ENCODE assay signal across 17 cellular contexts in the genomic region with DNA sequence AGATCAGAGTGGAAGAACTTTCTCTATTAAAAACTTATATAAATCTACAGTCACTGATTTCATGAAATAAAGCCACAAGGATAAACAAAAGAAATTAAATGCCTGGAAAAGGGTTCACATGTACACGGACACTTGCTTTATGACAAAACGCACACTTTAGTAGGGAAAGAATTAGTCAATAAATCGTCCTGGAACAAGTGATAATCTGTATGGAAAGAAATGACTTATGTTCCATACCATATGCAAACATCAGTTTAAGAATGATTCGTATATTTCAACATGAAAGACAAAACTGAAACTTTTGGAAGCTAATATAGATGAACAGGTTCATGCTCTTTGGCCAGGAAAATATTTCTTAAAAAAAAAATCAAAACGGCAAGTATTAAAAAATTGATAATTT. TPM values are rescaled to one million over a fixed set of nuclear protein-coding genes. Genes with fewer than 3 reads are reported as not detected.
A peak's percentile ranks its signal among the peaks of the same experiment; 100 is the strongest.
DNase-seq lines count a peak whose midpoint lies in the region; ATAC-seq and TF ChIP-seq lines count a peak whose summit lies in the region.
"Had no signal": no experiment of that assay in that cellular context is flagged by ENCODE, and none has a peak within 500 bp of the region (broad histone marks: within the 10 kb centered on the region; RNA-seq: fewer than 3 reads in every experiment).

No MANE protein-coding gene starts in this region.

- H3K4me3 ChIP-seq in mammary epithelial cell (replicated peaks in 1 of 3; ENCODE audit: insufficient read depth in 1 of 3, low read depth in 2 of 3, low read length in 3 of 3), result no peak overlapping the region
- H3K4me3 ChIP-seq in smooth muscle cell, result no peak overlapping the region
- H3K4me3 ChIP-seq: breast epithelium, prostate gland had no signal

- no peak for DNase-seq in MCF 10A (ENCODE audit: unreplicated experiment)
- DNase-seq in mammary epithelial cell, result no peak
- DNase-seq in activated B cell treated with CpG ODN at 0.5 μM for 24 hours, result no peak
- DNase-seq in epithelial cell of prostate (ENCODE audit: low read depth, low spot score), result no peak
- DNase-seq in smooth muscle cell (lab: John Stamatoyannopoulos, UW; ENCODE audit: unreplicated experiment), result no peak
- DNase-seq in NCI-H1694 (lab: John Stamatoyannopoulos, UW), result no peak
- no peak for DNase-seq in AG20443 (ENCODE audit: low spot score)
- DNase-seq: immature natural killer cell, MM.1S, NCI-H1436, NCI-H524 treated with DMSO at 0.1 percent for 48 hours had no signal

- peaks cover 16% of the 10 kb centered on the region for H3K4me1 ChIP-seq in mammary epithelial cell (ENCODE audit: insufficient read depth, low read length)
- no peaks in the 10 kb centered on the region for H3K4me1 ChIP-seq in smooth muscle cell (ENCODE audit: low read depth)
- H3K4me1 ChIP-seq: breast epithelium, prostate gland had no signal

- H3K27ac ChIP-seq in mammary epithelial cell (ENCODE audit: insufficient read depth, low read depth, low read length), result no peak overlapping the region
- H3K27ac ChIP-seq in epithelial cell of prostate, result peak overlapping the region; percentile 40
- peak overlapping the region; percentile 56 for H3K27ac ChIP-seq in smooth muscle cell (ENCODE audit: low read depth)
- H3K27ac ChIP-seq: breast epithelium, prostate gland had no signal

- in situ Hi-C loops in mammary epithelial cell (cut with MboI; ENCODE audit: low sequenced_read_pairs in 2 of 2), result no loop called here

- no peaks in the 10 kb centered on the region for H3F3A ChIP-seq in smooth muscle cell (ENCODE audit: low read depth)

- no peaks in the 10 kb centered on the region for H3K9me3 ChIP-seq in mammary epithelial cell (replicated peaks; ENCODE audit: insufficient read depth, low read length)
- H3K9me3 ChIP-seq in smooth muscle cell (replicated peaks; ENCODE audit: low read depth), result no peaks in the 10 kb centered on the region
- H3K9me3 ChIP-seq: breast epithelium, prostate gland had no signal

- dilution Hi-C loops in mammary epithelial cell (cut with HindIII; ENCODE audit: low sequenced_read_pairs), result no loop called here

- intact Hi-C loops in MCF 10A (cut with micrococcal nuclease), result loop anchor here (5.0 kb wide), 1 partner anchor 46 kb away; no protein-coding TSS in a partner anchor
- intact Hi-C loops in mammary epithelial cell (cut with micrococcal nuclease), result no loop called here
- intact Hi-C loops in activated B cell treated with CpG ODN at 0.5 μM for 24 hours (cut with micrococcal nuclease), result no loop called here

- H3K79me2 ChIP-seq in mammary epithelial cell (ENCODE audit: insufficient read depth, low read length) (peaks cover 88% of the 10 kb centered on the region), smooth muscle cell (ENCODE audit: low read depth) (peaks cover 86% of the 10 kb centered on the region)

- TF ChIP-seq CTCF in MCF 10A (IDR thresholded peaks at IDR 0.05; ENCODE audit: unreplicated experiment), result no peak
- TF ChIP-seq CTCF in mammary epithelial cell (conservative IDR thresholded peaks at IDR 0.05 in 1 of 2, IDR thresholded peaks at IDR 0.05 in 1 of 2; ENCODE audit: extremely low read depth in 1 of 2, insufficient read depth in 1 of 2, low read depth in 1 of 2, low read length in 2 of 2), result no peak
- no peak for TF ChIP-seq CTCF in activated B cell treated with CpG ODN at 0.5 μM for 24 hours (IDR thresholded peaks at IDR 0.05)
- TF ChIP-seq CTCF in smooth muscle cell (IDR thresholded peaks at IDR 0.05; ENCODE audit: borderline replicate concordance, insufficient read depth, poor library complexity, severe bottlenecking), result no peak

- H3K27me3 ChIP-seq in mammary epithelial cell (ENCODE audit: insufficient read depth, low read length), result no peaks in the 10 kb centered on the region
- no peaks in the 10 kb centered on the region for H3K27me3 ChIP-seq in smooth muscle cell (ENCODE audit: low read depth)
- H3K27me3 ChIP-seq: breast epithelium had no signal

- H3K4me3 Mint-ChIP-seq in MCF 10A (ENCODE audit: unreplicated experiment) (peak overlapping the region; percentile 77), activated B cell treated with CpG ODN at 0.5 μM for 24 hours (peak overlapping the region; percentile 55)
- H3K4me3 Mint-ChIP-seq: dendritic cell treated with granulocyte-macrophage colony-stimulating factor and Interleukin-4, amounts not matched to agents 40 ng/mL and 50 ng/mL, for 4 days; immature natural killer cell; neural crest cell had no signal

- H3K9ac ChIP-seq in mammary epithelial cell (ENCODE audit: insufficient read depth, low read length) (no peak overlapping the region), smooth muscle cell (ENCODE audit: low read depth) (no peak overlapping the region)

- H3K4me1 Mint-ChIP-seq in MCF 10A (ENCODE audit: insufficient read depth, unreplicated experiment) (peaks cover 34% of the 10 kb centered on the region), activated B cell treated with CpG ODN at 0.5 μM for 24 hours (peaks cover 76% of the 10 kb centered on the region)

- ATAC-seq in activated B cell treated with CpG ODN at 0.5 μM for 24 hours (ENCODE audit: low read depth) (no peak), HG03571 (IDR thresholded peaks at IDR 0.05; ENCODE audit: unreplicated experiment) (no peak)
- ATAC-seq: HCT116 had no signal

- BruUV-seq in MCF 10A (replicated peaks; lab: Mats Ljungman, UMichigan) (no TSS peak), mammary epithelial cell (replicated peaks; lab: Mats Ljungman, UMichigan) (no TSS peak)

- no peaks in the 10 kb centered on the region for H3K36me3 ChIP-seq in mammary epithelial cell (ENCODE audit: insufficient read depth, low read length)
- H3K36me3 ChIP-seq in smooth muscle cell (ENCODE audit: low read depth), result no peaks in the 10 kb centered on the region
- H3K36me3 ChIP-seq: breast epithelium, prostate gland had no signal

- H3K27me3 Mint-ChIP-seq in MCF 10A (ENCODE audit: insufficient read depth, unreplicated experiment) (no peaks in the 10 kb centered on the region), activated B cell treated with CpG ODN at 0.5 μM for 24 hours (no peaks in the 10 kb centered on the region)
- H3K27me3 Mint-ChIP-seq: dendritic cell treated with granulocyte-macrophage colony-stimulating factor and Interleukin-4, amounts not matched to agents 40 ng/mL and 50 ng/mL, for 4 days had no signal

- H3K4me2 ChIP-seq in mammary epithelial cell (ENCODE audit: insufficient read depth, low read depth, low read length) (no peak overlapping the region), smooth muscle cell (peak overlapping the region; percentile 17)

- POLR2A ChIA-PET in MCF 10A (lab: Yijun Ruan, JAX), result interaction anchor here (0.6 to 3.2 kb wide), 22 partner anchors 9 to 358 kb away, joined by 3 to 56 read pairs (median 4); a partner anchor contains a TSS
- POLR2A ChIA-PET in activated B cell treated with CpG ODN at 0.5 μM for 24 hours (lab: Charles Lee), result interaction anchor here (1.8 kb wide), 1 partner anchor 40 kb away, joined by 12 read pairs; a partner anchor contains a TSS

- CTCF ChIA-PET in MCF 10A (lab: Yijun Ruan, JAX) (interaction anchor here (0.8 to 1.5 kb wide), 3 partner anchors 36 to 197 kb away, joined by 3 to 5 read pairs (median 4); no protein-coding TSS in a partner anchor), mammary epithelial cell (lab: Charles Lee; ENCODE audit: low non-redundant PET) (no interaction called here), activated B cell treated with CpG ODN at 0.5 μM for 24 hours (lab: Charles Lee) (no interaction called here)

- peaks cover 27% of the 10 kb centered on the region for H3K36me3 Mint-ChIP-seq in MCF 10A (ENCODE audit: insufficient read depth, unreplicated experiment)
- peaks cover 54% of the 10 kb centered on the region for H3K36me3 Mint-ChIP-seq in activated B cell treated with CpG ODN at 0.5 μM for 24 hours (ENCODE audit: low read depth)

- 85% methylated on average over 5 of the region's 5 CpGs for WGBS in mammary epithelial cell (ENCODE audit: low coverage, missing lambda C conversion rate)
- 87% methylated on average over 5 of the region's 5 CpGs for WGBS in smooth muscle cell (ENCODE audit: low lambda C conversion rate)

- H2AFZ ChIP-seq in mammary epithelial cell (ENCODE audit: low read depth, low read length) (no peak overlapping the region), smooth muscle cell (ENCODE audit: low read depth) (no peak overlapping the region)

- H3K9me3 Mint-ChIP-seq in MCF 10A (ENCODE audit: unreplicated experiment) (no peaks in the 10 kb centered on the region), activated B cell treated with CpG ODN at 0.5 μM for 24 hours (no peaks in the 10 kb centered on the region)
- H3K9me3 Mint-ChIP-seq: dendritic cell treated with granulocyte-macrophage colony-stimulating factor and Interleukin-4, amounts not matched to agents 40 ng/mL and 50 ng/mL, for 4 days; immature natural killer cell had no signal

- H4K20me1 ChIP-seq in mammary epithelial cell (ENCODE audit: insufficient read depth, low read length) (no peaks in the 10 kb centered on the region), smooth muscle cell (ENCODE audit: low read depth) (peaks cover 90% of the 10 kb centered on the region)

- H3K27ac Mint-ChIP-seq in MCF 10A (ENCODE audit: low read depth, unreplicated experiment) (peak overlapping the region; percentile 95), activated B cell treated with CpG ODN at 0.5 μM for 24 hours (peak overlapping the region; percentile 67)
- H3K27ac Mint-ChIP-seq: dendritic cell treated with granulocyte-macrophage colony-stimulating factor and Interleukin-4, amounts not matched to agents 40 ng/mL and 50 ng/mL, for 4 days had no signal

RNA-seq across cellular contexts. Expression of a gene that starts 40.2 kb away (rescaled TPM):
- 52.9 and 55.2 TPM in 2 replicates for total RNA-seq in MCF 10A (2022)
- 10 to 100 TPM; 39.8 to 46.0 TPM for total RNA-seq in mammary epithelial cell
- 19.0 TPM for polyA plus RNA-seq in mammary epithelial cell
- 26.4 TPM for polyA minus RNA-seq in mammary epithelial cell
- 75.7 and 88.3 TPM in 2 replicates for total RNA-seq in activated B cell treated with CpG ODN at 0.5 μM for 24 hours
- 61.1 and 75.8 TPM in 2 replicates for total RNA-seq in smooth muscle cell
- polyA plus RNA-seq in smooth muscle cell, result 12.3 and 21.7 TPM in 2 replicates
